ENCODE assay signal across 1 cellular context in the genomic region with DNA sequence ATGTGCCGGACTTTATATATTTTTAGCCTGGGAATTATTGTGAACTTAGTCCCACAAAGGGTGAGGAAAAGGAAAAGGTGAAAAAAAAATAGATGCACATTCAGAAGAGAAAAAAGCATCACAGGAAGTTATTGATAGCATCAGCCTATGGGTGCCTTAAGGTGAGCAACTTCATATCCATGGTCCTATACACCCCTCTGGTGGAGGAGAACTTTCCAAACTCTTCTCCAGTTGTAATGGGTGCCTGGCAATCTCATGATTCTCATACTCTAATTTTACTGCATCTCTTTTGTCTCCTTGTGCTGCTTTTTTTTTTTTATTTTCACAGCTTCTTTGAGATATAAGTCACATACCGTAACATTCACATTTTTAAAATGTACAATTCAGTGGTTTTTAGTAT.
TF ChIP-seq lines count a peak whose summit lies in the region.

No MANE protein-coding gene starts in this region.

TF ChIP-seq in WTC11, 78 proteins besides CTCF, POLR2A, EP300 and RAD21 (continued from another document):
- TF ChIP-seq, protein P1, sequence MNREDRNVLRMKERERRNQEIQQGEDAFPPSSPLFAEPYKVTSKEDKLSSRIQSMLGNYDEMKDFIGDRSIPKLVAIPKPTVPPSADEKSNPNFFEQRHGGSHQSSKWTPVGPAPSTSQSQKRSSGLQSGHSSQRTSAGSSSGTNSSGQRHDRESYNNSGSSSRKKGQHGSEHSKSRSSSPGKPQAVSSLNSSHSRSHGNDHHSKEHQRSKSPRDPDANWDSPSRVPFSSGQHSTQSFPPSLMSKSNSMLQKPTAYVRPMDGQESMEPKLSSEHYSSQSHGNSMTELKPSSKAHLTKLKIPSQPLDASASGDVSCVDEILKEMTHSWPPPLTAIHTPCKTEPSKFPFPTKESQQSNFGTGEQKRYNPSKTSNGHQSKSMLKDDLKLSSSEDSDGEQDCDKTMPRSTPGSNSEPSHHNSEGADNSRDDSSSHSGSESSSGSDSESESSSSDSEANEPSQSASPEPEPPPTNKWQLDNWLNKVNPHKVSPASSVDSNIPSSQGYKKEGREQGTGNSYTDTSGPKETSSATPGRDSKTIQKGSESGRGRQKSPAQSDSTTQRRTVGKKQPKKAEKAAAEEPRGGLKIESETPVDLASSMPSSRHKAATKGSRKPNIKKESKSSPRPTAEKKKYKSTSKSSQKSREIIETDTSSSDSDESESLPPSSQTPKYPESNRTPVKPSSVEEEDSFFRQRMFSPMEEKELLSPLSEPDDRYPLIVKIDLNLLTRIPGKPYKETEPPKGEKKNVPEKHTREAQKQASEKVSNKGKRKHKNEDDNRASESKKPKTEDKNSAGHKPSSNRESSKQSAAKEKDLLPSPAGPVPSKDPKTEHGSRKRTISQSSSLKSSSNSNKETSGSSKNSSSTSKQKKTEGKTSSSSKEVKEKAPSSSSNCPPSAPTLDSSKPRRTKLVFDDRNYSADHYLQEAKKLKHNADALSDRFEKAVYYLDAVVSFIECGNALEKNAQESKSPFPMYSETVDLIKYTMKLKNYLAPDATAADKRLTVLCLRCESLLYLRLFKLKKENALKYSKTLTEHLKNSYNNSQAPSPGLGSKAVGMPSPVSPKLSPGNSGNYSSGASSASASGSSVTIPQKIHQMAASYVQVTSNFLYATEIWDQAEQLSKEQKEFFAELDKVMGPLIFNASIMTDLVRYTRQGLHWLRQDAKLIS (CRISPR knock-in tag; IDR thresholded peaks at IDR 0.05; ENCODE audit: borderline replicate concordance), result no peak
- TF ChIP-seq RELA (CRISPR knock-in tag; IDR thresholded peaks at IDR 0.05; ENCODE audit: borderline replicate concordance), result no peak
- TF ChIP-seq, protein P2, sequence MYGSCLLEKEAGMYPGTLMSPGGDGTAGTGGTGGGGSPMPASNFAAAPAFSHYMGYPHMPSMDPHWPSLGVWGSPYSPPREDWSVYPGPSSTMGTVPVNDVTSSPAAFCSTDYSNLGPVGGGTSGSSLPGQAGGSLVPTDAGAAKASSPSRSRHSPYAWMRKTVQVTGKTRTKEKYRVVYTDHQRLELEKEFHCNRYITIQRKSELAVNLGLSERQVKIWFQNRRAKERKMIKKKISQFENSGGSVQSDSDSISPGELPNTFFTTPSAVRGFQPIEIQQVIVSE (CRISPR knock-in tag; IDR thresholded peaks at IDR 0.05; ENCODE audit: borderline replicate concordance), result no peak
- TF ChIP-seq, protein P3, sequence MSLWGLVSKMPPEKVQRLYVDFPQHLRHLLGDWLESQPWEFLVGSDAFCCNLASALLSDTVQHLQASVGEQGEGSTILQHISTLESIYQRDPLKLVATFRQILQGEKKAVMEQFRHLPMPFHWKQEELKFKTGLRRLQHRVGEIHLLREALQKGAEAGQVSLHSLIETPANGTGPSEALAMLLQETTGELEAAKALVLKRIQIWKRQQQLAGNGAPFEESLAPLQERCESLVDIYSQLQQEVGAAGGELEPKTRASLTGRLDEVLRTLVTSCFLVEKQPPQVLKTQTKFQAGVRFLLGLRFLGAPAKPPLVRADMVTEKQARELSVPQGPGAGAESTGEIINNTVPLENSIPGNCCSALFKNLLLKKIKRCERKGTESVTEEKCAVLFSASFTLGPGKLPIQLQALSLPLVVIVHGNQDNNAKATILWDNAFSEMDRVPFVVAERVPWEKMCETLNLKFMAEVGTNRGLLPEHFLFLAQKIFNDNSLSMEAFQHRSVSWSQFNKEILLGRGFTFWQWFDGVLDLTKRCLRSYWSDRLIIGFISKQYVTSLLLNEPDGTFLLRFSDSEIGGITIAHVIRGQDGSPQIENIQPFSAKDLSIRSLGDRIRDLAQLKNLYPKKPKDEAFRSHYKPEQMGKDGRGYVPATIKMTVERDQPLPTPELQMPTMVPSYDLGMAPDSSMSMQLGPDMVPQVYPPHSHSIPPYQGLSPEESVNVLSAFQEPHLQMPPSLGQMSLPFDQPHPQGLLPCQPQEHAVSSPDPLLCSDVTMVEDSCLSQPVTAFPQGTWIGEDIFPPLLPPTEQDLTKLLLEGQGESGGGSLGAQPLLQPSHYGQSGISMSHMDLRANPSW (CRISPR knock-in tag; conservative IDR thresholded peaks at IDR 0.05; ENCODE audit: low read depth), result no peak
- no peak for TF ChIP-seq CREB1 (CRISPR knock-in tag; IDR thresholded peaks at IDR 0.05)
- TF ChIP-seq, protein P4, sequence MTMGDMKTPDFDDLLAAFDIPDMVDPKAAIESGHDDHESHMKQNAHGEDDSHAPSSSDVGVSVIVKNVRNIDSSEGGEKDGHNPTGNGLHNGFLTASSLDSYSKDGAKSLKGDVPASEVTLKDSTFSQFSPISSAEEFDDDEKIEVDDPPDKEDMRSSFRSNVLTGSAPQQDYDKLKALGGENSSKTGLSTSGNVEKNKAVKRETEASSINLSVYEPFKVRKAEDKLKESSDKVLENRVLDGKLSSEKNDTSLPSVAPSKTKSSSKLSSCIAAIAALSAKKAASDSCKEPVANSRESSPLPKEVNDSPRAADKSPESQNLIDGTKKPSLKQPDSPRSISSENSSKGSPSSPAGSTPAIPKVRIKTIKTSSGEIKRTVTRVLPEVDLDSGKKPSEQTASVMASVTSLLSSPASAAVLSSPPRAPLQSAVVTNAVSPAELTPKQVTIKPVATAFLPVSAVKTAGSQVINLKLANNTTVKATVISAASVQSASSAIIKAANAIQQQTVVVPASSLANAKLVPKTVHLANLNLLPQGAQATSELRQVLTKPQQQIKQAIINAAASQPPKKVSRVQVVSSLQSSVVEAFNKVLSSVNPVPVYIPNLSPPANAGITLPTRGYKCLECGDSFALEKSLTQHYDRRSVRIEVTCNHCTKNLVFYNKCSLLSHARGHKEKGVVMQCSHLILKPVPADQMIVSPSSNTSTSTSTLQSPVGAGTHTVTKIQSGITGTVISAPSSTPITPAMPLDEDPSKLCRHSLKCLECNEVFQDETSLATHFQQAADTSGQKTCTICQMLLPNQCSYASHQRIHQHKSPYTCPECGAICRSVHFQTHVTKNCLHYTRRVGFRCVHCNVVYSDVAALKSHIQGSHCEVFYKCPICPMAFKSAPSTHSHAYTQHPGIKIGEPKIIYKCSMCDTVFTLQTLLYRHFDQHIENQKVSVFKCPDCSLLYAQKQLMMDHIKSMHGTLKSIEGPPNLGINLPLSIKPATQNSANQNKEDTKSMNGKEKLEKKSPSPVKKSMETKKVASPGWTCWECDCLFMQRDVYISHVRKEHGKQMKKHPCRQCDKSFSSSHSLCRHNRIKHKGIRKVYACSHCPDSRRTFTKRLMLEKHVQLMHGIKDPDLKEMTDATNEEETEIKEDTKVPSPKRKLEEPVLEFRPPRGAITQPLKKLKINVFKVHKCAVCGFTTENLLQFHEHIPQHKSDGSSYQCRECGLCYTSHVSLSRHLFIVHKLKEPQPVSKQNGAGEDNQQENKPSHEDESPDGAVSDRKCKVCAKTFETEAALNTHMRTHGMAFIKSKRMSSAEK (CRISPR knock-in tag; IDR thresholded peaks at IDR 0.05; ENCODE audit: borderline replicate concordance), result no peak
- TF ChIP-seq, protein P5, sequence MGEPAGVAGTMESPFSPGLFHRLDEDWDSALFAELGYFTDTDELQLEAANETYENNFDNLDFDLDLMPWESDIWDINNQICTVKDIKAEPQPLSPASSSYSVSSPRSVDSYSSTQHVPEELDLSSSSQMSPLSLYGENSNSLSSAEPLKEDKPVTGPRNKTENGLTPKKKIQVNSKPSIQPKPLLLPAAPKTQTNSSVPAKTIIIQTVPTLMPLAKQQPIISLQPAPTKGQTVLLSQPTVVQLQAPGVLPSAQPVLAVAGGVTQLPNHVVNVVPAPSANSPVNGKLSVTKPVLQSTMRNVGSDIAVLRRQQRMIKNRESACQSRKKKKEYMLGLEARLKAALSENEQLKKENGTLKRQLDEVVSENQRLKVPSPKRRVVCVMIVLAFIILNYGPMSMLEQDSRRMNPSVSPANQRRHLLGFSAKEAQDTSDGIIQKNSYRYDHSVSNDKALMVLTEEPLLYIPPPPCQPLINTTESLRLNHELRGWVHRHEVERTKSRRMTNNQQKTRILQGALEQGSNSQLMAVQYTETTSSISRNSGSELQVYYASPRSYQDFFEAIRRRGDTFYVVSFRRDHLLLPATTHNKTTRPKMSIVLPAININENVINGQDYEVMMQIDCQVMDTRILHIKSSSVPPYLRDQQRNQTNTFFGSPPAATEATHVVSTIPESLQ (CRISPR knock-in tag; IDR thresholded peaks at IDR 0.05), result no peak
